Comparison of ENCODE assay signal across 25 cellular contexts in the genomic region with DNA sequence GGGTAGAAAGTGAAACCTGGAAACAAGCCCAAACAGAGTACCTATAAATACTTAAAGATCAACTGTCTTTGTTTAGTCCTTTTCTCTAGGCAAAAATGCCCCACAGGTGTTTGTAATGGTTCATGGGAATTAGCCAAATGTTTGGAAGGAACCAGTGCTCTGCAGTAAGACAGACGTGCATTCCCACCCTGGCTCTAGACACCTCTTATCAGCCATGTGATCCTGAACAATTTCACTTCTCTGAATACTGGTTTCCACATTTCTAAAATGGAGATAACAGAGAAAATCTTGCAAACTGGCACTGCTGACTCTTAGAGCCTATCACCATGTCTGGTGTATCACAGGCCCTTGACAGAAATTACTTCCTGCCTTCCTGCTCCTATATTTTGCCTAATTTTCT.
"Had no signal": no experiment of that assay in that cellular context is flagged by ENCODE, and none has a peak within 500 bp of the region (broad histone marks: within the 10 kb centered on the region; RNA-seq: fewer than 3 reads in every experiment).

No MANE protein-coding gene starts in this region.

- DNase-seq: activated CD4-positive, alpha-beta memory T cell treated with anti-CD3 and anti-CD28 coated beads for 36 hours; activated CD4-positive, alpha-beta T cell treated with anti-CD3 and anti-CD28 coated beads, Interleukin-2, amount 10 ng/mL, durations not matched to agents 7 days and 5 days; activated CD4-positive, CD25-positive, alpha-beta regulatory T cell; activated gamma-delta T cell treated with Interleukin-2 at 50 U/mL for 16 hours; activated naive CD4-positive, alpha-beta T cell treated with anti-CD3 and anti-CD28 coated beads, Interleukin-2, amount 10 ng/mL, durations not matched to agents 7 days and 5 days; activated naive CD8-positive, alpha-beta T cell treated with anti-CD3 and anti-CD28 coated beads for 36 hours; activated T-cell treated with anti-CD3 and anti-CD28 coated beads, Interleukin-2, amount 50 U/mL, for 72 hours; anterior cingulate cortex; caudate nucleus; MG63; MV-4-11; NCI-H1092 treated with DMSO at 0.1 percent for 48 hours; NCI-H1436 treated with DMSO at 0.1 percent for 48 hours; NCI-H187; NCI-H2081; NCI-H2171; NCI-H2227 treated with DMSO at 0.1 percent for 48 hours; NCI-H526; NCI-H774; PC-3; SHP77 treated with DMSO at 0.1 percent for 48 hours; T-helper 17 cell; T-helper 9 cell had no signal

- H3K4me3 ChIP-seq: breast epithelium, MG63 had no signal

- H3K27me3 ChIP-seq: breast epithelium, MG63 had no signal

- H3K9me3 ChIP-seq: breast epithelium, MG63 had no signal

- H3K4me1 ChIP-seq: breast epithelium had no signal

- FAIRE-seq: RCC 7860 had no signal

- H3K36me3 ChIP-seq: breast epithelium, MG63 had no signal

- H3K27ac ChIP-seq: breast epithelium had no signal
